Comparison of ENCODE assay signal across 19 cellular contexts in the genomic region with DNA sequence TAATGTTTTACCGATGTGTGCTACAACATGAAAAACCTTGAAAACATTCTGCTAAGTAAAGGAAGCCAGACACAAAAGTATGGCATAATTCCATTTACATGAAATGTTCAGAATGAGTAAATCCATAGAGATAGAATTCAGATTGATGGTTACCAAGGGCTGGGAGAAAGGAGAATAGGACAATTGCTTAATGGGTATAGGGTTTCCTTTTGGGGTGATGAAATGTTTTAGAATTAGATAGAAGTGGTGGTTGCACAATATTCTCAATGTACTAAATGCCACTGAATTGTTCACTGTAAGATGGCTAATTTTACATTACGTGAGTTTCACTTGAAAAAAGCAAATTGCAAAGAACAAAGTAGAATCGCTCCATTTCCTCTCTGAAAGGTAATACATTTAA. TPM values are rescaled to one million over a fixed set of nuclear protein-coding genes. Genes with fewer than 3 reads are reported as not detected.
A peak's percentile ranks its signal among the peaks of the same experiment; 100 is the strongest.
DNase-seq lines count a peak whose midpoint lies in the region; ATAC-seq and TF ChIP-seq lines count a peak whose summit lies in the region.
"Had no signal": no experiment of that assay in that cellular context is flagged by ENCODE, and none has a peak within 500 bp of the region (broad histone marks: within the 10 kb centered on the region; RNA-seq: fewer than 3 reads in every experiment).

No MANE protein-coding gene starts in this region.

- no peak overlapping the region for H3K4me3 ChIP-seq in NB4 (ENCODE audit: low read depth, low read length)
- no peak overlapping the region for H3K4me3 ChIP-seq in choroid plexus epithelial cell (ENCODE audit: low read depth, low read length)
- H3K4me3 ChIP-seq in foreskin fibroblast (ENCODE audit: low read depth in 1 of 2, low read length in 2 of 2) = no peak overlapping the region

- H3K4me3 Mint-ChIP-seq in activated CD8-positive, alpha-beta memory T cell treated with anti-CD3 and anti-CD28 coated beads, Interleukin-2, amount 10 ng/mL, durations not matched to agents 7 days and 5 days = no peak overlapping the region
- H3K4me3 Mint-ChIP-seq: HFFc6, IgD-negative memory B cell had no signal

- H3K4me1 Mint-ChIP-seq in activated CD8-positive, alpha-beta memory T cell treated with anti-CD3 and anti-CD28 coated beads, Interleukin-2, amount 10 ng/mL, durations not matched to agents 7 days and 5 days = no peaks in the 10 kb centered on the region
- H3K4me1 Mint-ChIP-seq: IgD-negative memory B cell had no signal

- H3K36me3 Mint-ChIP-seq in activated CD8-positive, alpha-beta memory T cell treated with anti-CD3 and anti-CD28 coated beads, Interleukin-2, amount 10 ng/mL, durations not matched to agents 7 days and 5 days = no peaks in the 10 kb centered on the region
- H3K36me3 Mint-ChIP-seq: IgD-negative memory B cell had no signal

- CTCF ChIA-PET in activated CD8-positive, alpha-beta memory T cell treated with anti-CD3 and anti-CD28 coated beads, Interleukin-2, amount 10 ng/mL, durations not matched to agents 7 days and 5 days (lab: Charles Lee) = no interaction called here

- peaks cover 21% of the 10 kb centered on the region for H3K27me3 Mint-ChIP-seq in activated CD8-positive, alpha-beta memory T cell treated with anti-CD3 and anti-CD28 coated beads, Interleukin-2, amount 10 ng/mL, durations not matched to agents 7 days and 5 days

- H3K9me3 Mint-ChIP-seq in activated CD8-positive, alpha-beta memory T cell treated with anti-CD3 and anti-CD28 coated beads, Interleukin-2, amount 10 ng/mL, durations not matched to agents 7 days and 5 days (ENCODE audit: low read depth) = no peaks in the 10 kb centered on the region
- H3K9me3 Mint-ChIP-seq: HFFc6 had no signal

- ATAC-seq in activated CD8-positive, alpha-beta memory T cell treated with anti-CD3 and anti-CD28 coated beads, Interleukin-2, amount 10 ng/mL, durations not matched to agents 7 days and 5 days = no peak
- ATAC-seq in HG02840 (IDR thresholded peaks at IDR 0.05; ENCODE audit: low FRiP score, unreplicated experiment) = no peak
- ATAC-seq: Panc1, Right ventricle myocardium inferior had no signal

- TF ChIP-seq CTCF in NB4 (IDR thresholded peaks at IDR 0.05; ENCODE audit: low read depth, low read length) (no peak), choroid plexus epithelial cell (conservative IDR thresholded peaks at IDR 0.05; ENCODE audit: low read depth, low read length) (no peak), foreskin fibroblast (IDR thresholded peaks at IDR 0.05; ENCODE audit: low read depth, low read length) (no peak)

- DNase-seq in HCEC 1CT = peak; percentile 53
- DNase-seq in NB4 (ENCODE audit: low read depth) = peak; percentile 1
- peak; percentile 81 for DNase-seq in choroid plexus epithelial cell (ENCODE audit: low read depth)
- DNase-seq in foreskin fibroblast = peak; percentile 37 to 58
- DNase-seq in activated CD8-positive, alpha-beta memory T cell treated with anti-CD3 and anti-CD28 coated beads, Interleukin-2, amount 10 ng/mL, durations not matched to agents 7 days and 5 days = no peak
- DNase-seq in HUDEP-2 (lab: John Stamatoyannopoulos, UW; ENCODE audit: unreplicated experiment in 76 of 76) = no peak
- DNase-seq: ACHN, Caco-2, DMS153, HFFc6, NCI-H1048, NCI-H1436 treated with DMSO at 0.1 percent for 48 hours, NCI-H2081 treated with DMSO at 0.1 percent for 48 hours, NCI-H510A treated with DMSO at 0.1 percent for 48 hours, NCI-H82 had no signal

- TF ChIP-seq POLR2A in NB4 (IDR thresholded peaks at IDR 0.05; ENCODE audit: extremely low read depth, insufficient read length) = no peak

- H3K27ac Mint-ChIP-seq in activated CD8-positive, alpha-beta memory T cell treated with anti-CD3 and anti-CD28 coated beads, Interleukin-2, amount 10 ng/mL, durations not matched to agents 7 days and 5 days = no peak overlapping the region
- H3K27ac Mint-ChIP-seq: HFFc6, IgD-negative memory B cell had no signal

RNA-seq across cellular contexts. Expression of a gene that starts 43.0 kb away (rescaled TPM):
- total RNA-seq in activated CD8-positive, alpha-beta memory T cell treated with anti-CD3 and anti-CD28 coated beads, Interleukin-2, amount 10 ng/mL, durations not matched to agents 7 days and 5 days = under 1 TPM; 0.07 to 0.12 TPM

Comparison
In these comparisons a context has a peak if more than half of its experiments do, and no peak if none do; other contexts are left out.
1. DNase-seq: peak in HCEC 1CT (single experiment), NB4 (single experiment), choroid plexus epithelial cell (single experiment) and foreskin fibroblast (2 of 2); none in activated CD8-positive, alpha-beta memory T cell treated with anti-CD3 and anti-CD28 coated beads, Interleukin-2, amount 10 ng/mL, durations not matched to agents 7 days and 5 days (single experiment) and HUDEP-2 (0 of 76).